ENCODE assay signal across 2 cellular contexts in genomic region chr5:43041669-43042175, GRCh38.
TF ChIP-seq lines count a peak whose summit lies in the region.

No MANE protein-coding gene starts in this region.

TF ChIP-seq in HCT116, 20 proteins besides CTCF, POLR2A, EP300 and RAD21 (continued from another document):
- TF ChIP-seq EGR1 (IDR thresholded peaks at IDR 0.05; ENCODE audit: low read depth), result no peak
- no peak for TF ChIP-seq SRF (IDR thresholded peaks at IDR 0.05; ENCODE audit: low read depth)
- TF ChIP-seq SP1 (IDR thresholded peaks at IDR 0.05; ENCODE audit: low read depth), result no peak
- TF ChIP-seq ZNF274 (IDR thresholded peaks at IDR 0.05; ENCODE audit: low read depth, low read length), result no peak

TF ChIP-seq in HepG2, 621 proteins besides CTCF, POLR2A, EP300 and RAD21 (continues in another document):
- TF ChIP-seq ZBTB2 (CRISPR knock-in tag; IDR thresholded peaks at IDR 0.05; ENCODE audit: low read depth) (no peak), ZNF441 (CRISPR knock-in tag; IDR thresholded peaks at IDR 0.05; ENCODE audit: borderline replicate concordance) (0 out of 2 replicates have a peak, but pooled peaks have one; percentile 13), ZFYVE20 (CRISPR knock-in tag; IDR thresholded peaks at IDR 0.05; ENCODE audit: borderline replicate concordance, low read depth) (no peak), ZNF672 (CRISPR knock-in tag; IDR thresholded peaks at IDR 0.05) (peak; percentile 18; the same call in 1 of the 2 replicates), POLR2AphosphoS5 (IDR thresholded peaks at IDR 0.05; ENCODE audit: low read depth, low read length) (peak; percentile 25; the same call in 1 of the 2 replicates), E2F5 (CRISPR knock-in tag; conservative IDR thresholded peaks at IDR 0.05) (no peak; the same call in 1 of the 2 replicates), SYNCRIP (IDR thresholded peaks at IDR 0.05; ENCODE audit: insufficient read depth, low read depth, low read length) (no peak), HDAC1 (CRISPR knock-in tag; IDR thresholded peaks at IDR 0.05) (0 out of 2 replicates have a peak, but pooled peaks have one; percentile 30), HDAC6 (IDR thresholded peaks at IDR 0.05; ENCODE audit: low read depth, low read length) (no peak), ZBTB14 (CRISPR knock-in tag; IDR thresholded peaks at IDR 0.05) (0 out of 2 replicates have a peak, but pooled peaks have one; percentile 19), ATF7-NPFF (CRISPR knock-in tag; IDR thresholded peaks at IDR 0.05; ENCODE audit: low read depth) (no peak; the same call in 1 of the 2 replicates), PATZ1 (CRISPR knock-in tag; IDR thresholded peaks at IDR 0.05) (peak; percentile 12; the same call in 1 of the 2 replicates), ZNF770 (CRISPR knock-in tag; IDR thresholded peaks at IDR 0.05) (peak; percentile 12; the same call in 1 of the 2 replicates), ZNF510 (CRISPR knock-in tag; IDR thresholded peaks at IDR 0.05; ENCODE audit: low read depth) (no peak), HNRNPL (IDR thresholded peaks at IDR 0.05; ENCODE audit: low read depth, low read length) (no peak), THAP9 (CRISPR knock-in tag; IDR thresholded peaks at IDR 0.05; ENCODE audit: borderline replicate concordance) (no peak), XRCC5 (optimal IDR thresholded peaks at IDR 0.05; ENCODE audit: low read length) (peak; percentile 7), GMEB2 (CRISPR knock-in tag; IDR thresholded peaks at IDR 0.05; ENCODE audit: low read depth) (no peak), ATF1 (CRISPR knock-in tag; IDR thresholded peaks at IDR 0.05) (no peak), TAF1 (CRISPR knock-in tag; IDR thresholded peaks at IDR 0.05) (peak; percentile 61; the same call in 1 of the 2 replicates), ZBTB40 (IDR thresholded peaks at IDR 0.05) (no peak), ZBTB40 (CRISPR knock-in tag; IDR thresholded peaks at IDR 0.05) (peak; percentile 41; the same call in 1 of the 2 replicates), ZNF83 (CRISPR knock-in tag; IDR thresholded peaks at IDR 0.05; ENCODE audit: borderline replicate concordance) (no peak)
